In genomic region chrX:112819013-112819635, GRCh38 we compare ENCODE assay signal across 9 cellular contexts. TPM values are rescaled to one million over a fixed set of nuclear protein-coding genes. Genes with fewer than 3 reads are reported as not detected.
DNase-seq lines count a peak whose midpoint lies in the region; TF ChIP-seq lines count a peak whose summit lies in the region.
"Had no signal": no experiment of that assay in that cellular context is flagged by ENCODE, and none has a peak within 500 bp of the region (broad histone marks: within the 10 kb centered on the region; RNA-seq: fewer than 3 reads in every experiment).

No MANE protein-coding gene starts in this region.

- H3K9me3 ChIP-seq in mammary epithelial cell (replicated peaks; ENCODE audit: insufficient read depth, low read length), result no peaks in the 10 kb centered on the region
- H3K9me3 ChIP-seq in thyroid gland, result no peaks in the 10 kb centered on the region
- no peaks in the 10 kb centered on the region for H3K9me3 ChIP-seq in esophagus squamous epithelium

- H3K27ac ChIP-seq in mammary epithelial cell (ENCODE audit: insufficient read depth, low read depth, low read length), result no peak overlapping the region
- peak overlapping the region; percentile 43 to 69 (median 51) for H3K27ac ChIP-seq in thyroid gland
- peak overlapping the region in 2 of 4 donors; percentile 1 to 55 for H3K27ac ChIP-seq in esophagus squamous epithelium

- TF ChIP-seq CTCF in mammary epithelial cell (conservative IDR thresholded peaks at IDR 0.05 in 1 of 2, IDR thresholded peaks at IDR 0.05 in 1 of 2; ENCODE audit: extremely low read depth in 1 of 2, insufficient read depth in 1 of 2, low read depth in 1 of 2, low read length in 2 of 2), result no peak
- no peak for TF ChIP-seq CTCF in thyroid gland (IDR thresholded peaks at IDR 0.05)
- no peak for TF ChIP-seq CTCF in esophagus squamous epithelium (IDR thresholded peaks at IDR 0.05)

- WGBS in mammary epithelial cell (ENCODE audit: low coverage, missing lambda C conversion rate), result 5% methylated on average over 2 of the region's 2 CpGs
- 0 to 17% methylated on average over 1 of the region's 2 CpGs for WGBS in thyroid gland, 2 donors
- WGBS in esophagus squamous epithelium, 2 donors, result 14 to 22% methylated on average over 1 to 2 of the region's 2 CpGs

- H3K4me2 ChIP-seq in mammary epithelial cell (ENCODE audit: insufficient read depth, low read depth, low read length), result no peak overlapping the region

- intact Hi-C loops in mammary epithelial cell (cut with micrococcal nuclease), result no loop called here
- intact Hi-C loops in thyroid gland (cut with DNase I), result no loop called here
- intact Hi-C loops in esophagus squamous epithelium (cut with DNase I), result no loop called here

- H3K9ac ChIP-seq in mammary epithelial cell (ENCODE audit: insufficient read depth, low read length), result no peak overlapping the region

- in situ Hi-C loops in mammary epithelial cell (cut with MboI; ENCODE audit: low sequenced_read_pairs in 2 of 2), result no loop called here

- H4K20me1 ChIP-seq in mammary epithelial cell (ENCODE audit: insufficient read depth, low read length), result no peaks in the 10 kb centered on the region

- peaks cover 1% of the 10 kb centered on the region for H3K27me3 ChIP-seq in mammary epithelial cell (ENCODE audit: insufficient read depth, low read length)
- H3K27me3 ChIP-seq in thyroid gland, result no peaks in the 10 kb centered on the region
- H3K27me3 ChIP-seq in esophagus squamous epithelium, result no peaks in the 10 kb centered on the region

- no peak overlapping the region for H2AFZ ChIP-seq in mammary epithelial cell (ENCODE audit: low read depth, low read length)

- no peaks in the 10 kb centered on the region for H3K79me2 ChIP-seq in mammary epithelial cell (ENCODE audit: insufficient read depth, low read length)

- TF ChIP-seq POLR2A in thyroid gland (IDR thresholded peaks at IDR 0.05) (no peak), esophagus squamous epithelium (IDR thresholded peaks at IDR 0.05) (no peak)

- dilution Hi-C loops in mammary epithelial cell (cut with HindIII; ENCODE audit: low sequenced_read_pairs), result no loop called here

- CTCF ChIA-PET in mammary epithelial cell (lab: Charles Lee; ENCODE audit: low non-redundant PET), result no interaction called here

- H3K4me3 ChIP-seq in mammary epithelial cell (replicated peaks in 1 of 3; ENCODE audit: insufficient read depth in 1 of 3, low read depth in 2 of 3, low read length in 3 of 3) (no peak overlapping the region), thyroid gland (replicated peaks in 1 of 3) (no peak overlapping the region), esophagus squamous epithelium (peak overlapping the region in 1 of 4 donors; percentile 13)

- H3K36me3 ChIP-seq in mammary epithelial cell (ENCODE audit: insufficient read depth, low read length) (no peaks in the 10 kb centered on the region), thyroid gland (no peaks in the 10 kb centered on the region), esophagus squamous epithelium (no peaks in the 10 kb centered on the region)

- no peaks in the 10 kb centered on the region for H3K4me1 ChIP-seq in mammary epithelial cell (ENCODE audit: insufficient read depth, low read length)
- H3K4me1 ChIP-seq in thyroid gland, result peaks cover 12 to 30% of the 10 kb centered on the region in 2 donors
- peaks cover 0 to 35% (median 0%) of the 10 kb centered on the region in 3 donors for H3K4me1 ChIP-seq in esophagus squamous epithelium

- DNase-seq in NCI-H1417 (lab: John Stamatoyannopoulos, UW) (peak in 2 of 3 experiments; percentile 42 to 53), NCI-H1417 treated with DMSO at 0.1 percent for 48 hours (lab: John Stamatoyannopoulos, UW) (no peak), mammary epithelial cell (peak; percentile 8), iris pigment epithelial cell (ENCODE audit: low read depth) (peak; percentile 55), thyroid gland (peak; percentile 19 to 33), islet precursor cell (no peak), NCI-H2196 treated with DMSO at 0.1 percent for 48 hours (lab: John Stamatoyannopoulos, UW; ENCODE audit: unreplicated experiment) (no peak), esophagus squamous epithelium (lab: John Stamatoyannopoulos, UW) (no peak)
- DNase-seq: activated naive CD4-positive, alpha-beta T cell treated with anti-CD3 and anti-CD28 coated beads, Interleukin-2, amount 10 ng/mL, durations not matched to agents 7 days and 5 days had no signal

- BruUV-seq in mammary epithelial cell (replicated peaks; lab: Mats Ljungman, UMichigan), result no TSS peak

RNA-seq across cellular contexts. Expression of gene AMOT, which starts 21.5 kb away (rescaled TPM):
- total RNA-seq in mammary epithelial cell, result 1 to 10 TPM in 1 of 2 donors, under 1 TPM in 1; 0.09 to 2.7 TPM
- 0.03 TPM for polyA plus RNA-seq in mammary epithelial cell
- 0.36 TPM for polyA minus RNA-seq in mammary epithelial cell
- total RNA-seq in thyroid gland, result 10 to 100 TPM in 3 of 4 donors, 1 to 10 TPM in 1; 8.0 to 20.7 (median 14.1) TPM
- 1 to 10 TPM; 2.5 to 9.3 (median 7.1) TPM for total RNA-seq in esophagus squamous epithelium

Comparison
In these comparisons a context has a peak if more than half of its experiments do, and no peak if none do; other contexts are left out.
1. DNase-seq: peak in NCI-H1417 (2 of 3), mammary epithelial cell (single experiment), iris pigment epithelial cell (single experiment) and thyroid gland (2 of 2); none in NCI-H1417 treated with DMSO at 0.1 percent for 48 hours (single experiment), islet precursor cell (single experiment), NCI-H2196 treated with DMSO at 0.1 percent for 48 hours (single experiment) and esophagus squamous epithelium (single experiment).